In genomic region chr10:132159331-132160230, GRCh38 we compare ENCODE assay signal across 9 cellular contexts. TPM values are rescaled to one million over a fixed set of nuclear protein-coding genes. Genes with fewer than 3 reads are reported as not detected.
DNase-seq lines count a peak whose midpoint lies in the region; ATAC-seq and TF ChIP-seq lines count a peak whose summit lies in the region.
"Not testable (repeated sequence)": the region's sequence is repeated elsewhere in the genome, so short reads cannot be mapped to it uniquely, and the experiment has no call there.
"Had no signal": no experiment of that assay in that cellular context is flagged by ENCODE, and none has a peak within 500 bp of the region (broad histone marks: within the 10 kb centered on the region; RNA-seq: fewer than 3 reads in every experiment).

No MANE protein-coding gene starts in this region.

- H3K36me3 Mint-ChIP-seq in CD8-positive, alpha-beta T cell; activated CD8-positive, alpha-beta T cell treated with anti-CD3 and anti-CD28 coated beads for 36 hours (ENCODE audit: low read depth); activated naive CD4-positive, alpha-beta T cell treated with anti-CD3 and anti-CD28 coated beads, Interleukin-2, amount 50 U/mL, for 72 hours; natural killer cell: not testable (repeated sequence)

- not testable (repeated sequence) for H3K9me3 ChIP-seq in CD8-positive, alpha-beta T cell (ENCODE audit: low read length); effector memory CD4-positive, alpha-beta T cell (ENCODE audit: control insufficient read depth, low read length)

- H3K27ac ChIP-seq in CD8-positive, alpha-beta T cell (ENCODE audit: low read depth, low read length): peak overlapping the region; percentile 98
- H3K27ac ChIP-seq in effector memory CD4-positive, alpha-beta T cell (ENCODE audit: insufficient read depth, low read length, poor library complexity, severe bottlenecking): peak overlapping the region; percentile 94

- CTCF ChIA-PET in CD8-positive, alpha-beta T cell (lab: Charles Lee); activated CD8-positive, alpha-beta T cell treated with anti-CD3 and anti-CD28 coated beads for 36 hours (lab: Charles Lee): not testable (repeated sequence)

- peak overlapping the region; percentile 48 for H3K4me3 ChIP-seq in CD8-positive, alpha-beta T cell (ENCODE audit: low read depth, low read length)
- not testable (repeated sequence) for H3K4me3 ChIP-seq in effector memory CD4-positive, alpha-beta T cell (ENCODE audit: insufficient read depth, low read depth, low read length, poor library complexity, severe bottlenecking)

- H3K4me1 Mint-ChIP-seq in CD8-positive, alpha-beta T cell (ENCODE audit: low read depth): peaks cover 25% of the 10 kb centered on the region
- peaks cover 27% of the 10 kb centered on the region for H3K4me1 Mint-ChIP-seq in activated CD8-positive, alpha-beta T cell treated with anti-CD3 and anti-CD28 coated beads for 36 hours (ENCODE audit: low read depth)
- peaks cover 17 to 41% of the 10 kb centered on the region in 2 donors for H3K4me1 Mint-ChIP-seq in natural killer cell

- POLR2A ChIA-PET in CD8-positive, alpha-beta T cell (lab: Charles Lee); activated CD8-positive, alpha-beta T cell treated with anti-CD3 and anti-CD28 coated beads for 36 hours (lab: Charles Lee): not testable (repeated sequence)

- intact Hi-C loops in CD8-positive, alpha-beta T cell (cut with DNase I, micrococcal nuclease): loop anchor here (1.0 to 10.0 kb wide), 7 partner anchors 27 to 1098 kb away; partner anchors contain the start of genes BNIP3 (in 1 of the 2), DPYSL4 (in 1 of the 2) and INPP5A (in 1 of the 2)
- intact Hi-C loops in activated CD8-positive, alpha-beta T cell treated with anti-CD3 and anti-CD28 coated beads for 36 hours (cut with micrococcal nuclease): not testable (repeated sequence)
- intact Hi-C loops in natural killer cell (cut with micrococcal nuclease): loop anchor here (5.0 to 10.0 kb wide), 2 partner anchors 257 to 295 kb away; partner anchors contain the start of gene PPP2R2D

- peak overlapping the region; percentile 86 for H3K27ac Mint-ChIP-seq in CD8-positive, alpha-beta T cell
- peak overlapping the region; percentile 85 for H3K27ac Mint-ChIP-seq in activated CD8-positive, alpha-beta T cell treated with anti-CD3 and anti-CD28 coated beads for 36 hours
- peak overlapping the region; percentile 15 to 93 for H3K27ac Mint-ChIP-seq in activated naive CD4-positive, alpha-beta T cell treated with anti-CD3 and anti-CD28 coated beads, Interleukin-2, amount 50 U/mL, for 72 hours
- peak overlapping the region; percentile 89 to 98 for H3K27ac Mint-ChIP-seq in natural killer cell

- H3K4me3 Mint-ChIP-seq in CD8-positive, alpha-beta T cell; activated CD8-positive, alpha-beta T cell treated with anti-CD3 and anti-CD28 coated beads for 36 hours: not testable (repeated sequence)
- H3K4me3 Mint-ChIP-seq in natural killer cell: peak overlapping the region; percentile 49

- H3K27me3 ChIP-seq in CD8-positive, alpha-beta T cell (ENCODE audit: insufficient read depth, low read length); effector memory CD4-positive, alpha-beta T cell (replicated peaks; ENCODE audit: control insufficient read depth, insufficient read depth, low read length, poor library complexity, severe bottlenecking): not testable (repeated sequence)

- not testable (repeated sequence) for TF ChIP-seq CTCF in CD8-positive, alpha-beta T cell (IDR thresholded peaks at IDR 0.05); activated CD8-positive, alpha-beta T cell treated with anti-CD3 and anti-CD28 coated beads for 36 hours (IDR thresholded peaks at IDR 0.05); natural killer cell (IDR thresholded peaks at IDR 0.05)

- peaks cover 35% of the 10 kb centered on the region for H3K4me1 ChIP-seq in CD8-positive, alpha-beta T cell (ENCODE audit: insufficient read depth, low read length)
- peaks cover 24% of the 10 kb centered on the region for H3K4me1 ChIP-seq in effector memory CD4-positive, alpha-beta T cell (ENCODE audit: control insufficient read depth, insufficient read depth, low read length, poor library complexity, severe bottlenecking)

- not testable (repeated sequence) for H3K27me3 Mint-ChIP-seq in CD8-positive, alpha-beta T cell (ENCODE audit: low read depth); activated CD8-positive, alpha-beta T cell treated with anti-CD3 and anti-CD28 coated beads for 36 hours; natural killer cell (ENCODE audit: low read depth in 2 of 2)

- not testable (repeated sequence) for H3K9me3 Mint-ChIP-seq in CD8-positive, alpha-beta T cell; activated CD8-positive, alpha-beta T cell treated with anti-CD3 and anti-CD28 coated beads for 36 hours; activated naive CD4-positive, alpha-beta T cell treated with anti-CD3 and anti-CD28 coated beads, Interleukin-2, amount 50 U/mL, for 72 hours
- H3K9me3 Mint-ChIP-seq in natural killer cell: peaks cover 3 to 17% of the 10 kb centered on the region in 2 donors

- H3K36me3 ChIP-seq in CD8-positive, alpha-beta T cell (ENCODE audit: insufficient read depth, low read length); effector memory CD4-positive, alpha-beta T cell (ENCODE audit: control insufficient read depth, insufficient read depth, low read length): not testable (repeated sequence)

- peak; percentile 48 for ATAC-seq in CD8-positive, alpha-beta T cell
- peak; percentile 19 for ATAC-seq in activated CD8-positive, alpha-beta T cell treated with anti-CD3 and anti-CD28 coated beads for 36 hours
- peak in 1 of 2 donors; percentile 67 for ATAC-seq in activated naive CD4-positive, alpha-beta T cell treated with anti-CD3 and anti-CD28 coated beads, Interleukin-2, amount 50 U/mL, for 72 hours
- peak; percentile 35 to 51 (median 38) for ATAC-seq in natural killer cell
- ATAC-seq in stimulated activated naive CD8-positive, alpha-beta T cell treated with anti-CD3 and anti-CD28 coated beads, Interleukin-15, Interleukin-2, amounts not matched to agents 100 U/mL and 50 U/mL, for 24 hours: not testable (repeated sequence)

- DNase-seq in CD8-positive, alpha-beta T cell: peak in 4 of 7 experiments; percentile 16 to 85 (median 24)
- DNase-seq in NAMALWA (ENCODE audit: low spot score): peak; percentile 77
- DNase-seq in T-helper 1 cell: peak; percentile 37 to 70 (median 61)
- DNase-seq in activated CD8-positive, alpha-beta T cell treated with anti-CD3 and anti-CD28 coated beads for 36 hours: peak; percentile 68
- DNase-seq in activated naive CD4-positive, alpha-beta T cell treated with anti-CD3 and anti-CD28 coated beads, Interleukin-2, amount 50 U/mL, for 72 hours (ENCODE audit: low spot score in 2 of 2): peak in 1 of 2 donors; percentile 56
- peak; percentile 51 to 62 (median 59) for DNase-seq in effector memory CD4-positive, alpha-beta T cell
- DNase-seq in natural killer cell: peak; percentile 35
- peak; percentile 27 for DNase-seq in stimulated activated naive CD8-positive, alpha-beta T cell treated with anti-CD3 and anti-CD28 coated beads, Interleukin-15, Interleukin-2, amounts not matched to agents 100 U/mL and 50 U/mL, for 24 hours

RNA-seq across cellular contexts. Expression of gene DPYSL4, which starts 27.2 kb away (rescaled TPM):
- total RNA-seq in CD8-positive, alpha-beta T cell: 1 to 10 TPM; 1.0 to 1.8 TPM
- total RNA-seq in activated CD8-positive, alpha-beta T cell treated with anti-CD3 and anti-CD28 coated beads for 36 hours: 10 to 100 TPM; 20.9 to 23.2 TPM
- total RNA-seq in activated naive CD4-positive, alpha-beta T cell treated with anti-CD3 and anti-CD28 coated beads, Interleukin-2, amount 50 U/mL, for 72 hours: 10 to 100 TPM in 1 of 2 donors, 1 to 10 TPM in 1; 2.8 to 65.2 TPM
- total RNA-seq in natural killer cell: 1 to 10 TPM in 2 of 3 donors, under 1 TPM in 1; 0.40 to 1.3 (median 1.0) TPM
- total RNA-seq: Calu3 had no signal
